ENCODE assay signal across 18 cellular contexts in the genomic region with DNA sequence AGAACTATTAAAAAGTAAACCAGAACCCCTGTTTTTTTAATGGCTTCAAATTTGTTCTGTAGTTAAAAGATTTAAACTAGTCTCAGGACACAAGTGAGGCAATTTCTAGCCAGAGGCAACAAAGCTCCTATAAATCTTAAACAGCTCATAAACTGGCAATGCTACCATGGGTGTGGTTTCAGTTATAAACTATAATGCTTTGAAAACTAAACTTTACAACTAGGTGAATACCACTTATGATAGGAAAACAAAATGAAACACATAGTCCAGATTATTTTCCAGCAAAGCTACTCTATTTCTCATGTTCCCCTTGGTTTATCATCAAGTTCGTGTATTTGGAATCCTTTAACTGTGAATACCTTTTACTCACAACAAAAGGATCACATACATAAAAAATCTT.
A peak's percentile ranks its signal among the peaks of the same experiment; 100 is the strongest.
DNase-seq lines count a peak whose midpoint lies in the region; FAIRE-seq and TF ChIP-seq lines count a peak whose summit lies in the region.
"Had no signal": no experiment of that assay in that cellular context is flagged by ENCODE, and none has a peak within 500 bp of the region (broad histone marks: within the 10 kb centered on the region; RNA-seq: fewer than 3 reads in every experiment).

No MANE protein-coding gene starts in this region.

- H3K36me3 Mint-ChIP-seq in osteocyte (ENCODE audit: unreplicated experiment) = no peaks in the 10 kb centered on the region

- no peaks in the 10 kb centered on the region for H3K9me3 ChIP-seq in mucosa of rectum (ENCODE audit: control insufficient read depth in 2 of 2, low read length in 2 of 2)
- H3K9me3 ChIP-seq: ascending aorta, SJSA1, vagina had no signal

- no peak overlapping the region for H3K27ac Mint-ChIP-seq in osteocyte (ENCODE audit: unreplicated experiment)
- H3K27ac Mint-ChIP-seq: dendritic cell treated with granulocyte-macrophage colony-stimulating factor and Interleukin-4, amounts not matched to agents 40 ng/mL and 50 ng/mL, for 4 days; stimulated activated naive CD8-positive, alpha-beta T cell treated with anti-CD3 and anti-CD28 coated beads, Interleukin-15, amount 100 ng/mL, for 72 hours had no signal

- H3K4me1 ChIP-seq in mucosa of rectum (ENCODE audit: control insufficient read depth in 2 of 2, insufficient read depth in 2 of 2, low read length in 2 of 2) = peaks cover 0 to 19% of the 10 kb centered on the region in 2 donors
- H3K4me1 ChIP-seq: ascending aorta, SJSA1 had no signal

- peak; percentile 65 for DNase-seq in LoVo (ENCODE audit: low spot score)
- peak; percentile 39 for DNase-seq in dedifferentiated amniotic fluid mesenchymal stem cell (ENCODE audit: extremely low spot score)
- no peak for DNase-seq in osteocyte (ENCODE audit: extremely low spot score, unreplicated experiment)
- no peak for DNase-seq in RCC 7860 (ENCODE audit: low spot score)
- DNase-seq in stimulated activated CD4-positive, alpha-beta T cell treated with anti-CD3 and anti-CD28 coated beads, Interleukin-2, amount 100 ng/mL, for 24 hours = no peak
- DNase-seq in GM13976 (ENCODE audit: low spot score) = no peak
- DNase-seq: activated CD4-positive, alpha-beta T cell treated with anti-CD3 and anti-CD28 coated beads for 1 hour; activated gamma-delta T cell; left cardiac atrium; stimulated activated naive CD8-positive, alpha-beta T cell treated with anti-CD3 and anti-CD28 coated beads, Interleukin-15, amount 100 ng/mL, for 72 hours; T-helper 9 cell had no signal

- no peaks in the 10 kb centered on the region for H3K36me3 ChIP-seq in mucosa of rectum (ENCODE audit: control insufficient read depth in 2 of 2, insufficient read depth in 2 of 2, low read length in 2 of 2)
- H3K36me3 ChIP-seq: ascending aorta, SJSA1, vagina had no signal

- in situ Hi-C loops in GM13976 (cut with MboI; ENCODE audit: low sequenced_read_pairs, unreplicated experiment) = no loop called here

- peak overlapping the region in 1 of 2 donors; percentile 54 for H3K9ac ChIP-seq in mucosa of rectum (ENCODE audit: low read depth in 1 of 2, low read length in 2 of 2)

- H3K27me3 ChIP-seq in mucosa of rectum (ENCODE audit: control insufficient read depth in 2 of 2, insufficient read depth in 2 of 2, low read length in 2 of 2) = no peaks in the 10 kb centered on the region
- H3K27me3 ChIP-seq: ascending aorta, SJSA1, vagina had no signal

- peak overlapping the region; percentile 38 to 58 for H3K4me3 ChIP-seq in mucosa of rectum (ENCODE audit: low read length in 2 of 2)
- H3K4me3 ChIP-seq: ascending aorta, SJSA1, vagina had no signal

- FAIRE-seq in RCC 7860 (lab: Jason Lieb, UNC) = no peak
- FAIRE-seq: GM12891 had no signal

- H3K9me3 Mint-ChIP-seq in osteocyte (ENCODE audit: unreplicated experiment) = no peaks in the 10 kb centered on the region
- H3K9me3 Mint-ChIP-seq: dendritic cell treated with granulocyte-macrophage colony-stimulating factor and Interleukin-4, amounts not matched to agents 40 ng/mL and 50 ng/mL, for 4 days; stimulated activated naive CD8-positive, alpha-beta T cell treated with anti-CD3 and anti-CD28 coated beads, Interleukin-15, amount 100 ng/mL, for 72 hours had no signal

- H3K4me1 Mint-ChIP-seq in osteocyte (ENCODE audit: unreplicated experiment) = no peaks in the 10 kb centered on the region
- H3K4me1 Mint-ChIP-seq: stimulated activated naive CD8-positive, alpha-beta T cell treated with anti-CD3 and anti-CD28 coated beads, Interleukin-15, amount 100 ng/mL, for 72 hours had no signal

- H3K4me3 Mint-ChIP-seq in osteocyte (ENCODE audit: unreplicated experiment) = no peak overlapping the region
- H3K4me3 Mint-ChIP-seq: dendritic cell treated with granulocyte-macrophage colony-stimulating factor and Interleukin-4, amounts not matched to agents 40 ng/mL and 50 ng/mL, for 4 days; stimulated activated naive CD8-positive, alpha-beta T cell treated with anti-CD3 and anti-CD28 coated beads, Interleukin-15, amount 100 ng/mL, for 72 hours had no signal

- H3K27ac ChIP-seq in 22Rv1 = peak overlapping the region; percentile 95
- peak overlapping the region; percentile 83 to 89 for H3K27ac ChIP-seq in mucosa of rectum (ENCODE audit: low read depth in 2 of 2, low read length in 2 of 2)
- H3K27ac ChIP-seq: ascending aorta, SJSA1 had no signal

- H3K27me3 Mint-ChIP-seq in osteocyte (ENCODE audit: unreplicated experiment) = peaks cover 2% of the 10 kb centered on the region
- H3K27me3 Mint-ChIP-seq: dendritic cell treated with granulocyte-macrophage colony-stimulating factor and Interleukin-4, amounts not matched to agents 40 ng/mL and 50 ng/mL, for 4 days; stimulated activated naive CD8-positive, alpha-beta T cell treated with anti-CD3 and anti-CD28 coated beads, Interleukin-15, amount 100 ng/mL, for 72 hours had no signal

- TF ChIP-seq CTCF in 22Rv1 (IDR thresholded peaks at IDR 0.05) (no peak), osteocyte (IDR thresholded peaks at IDR 0.05) (no peak), GM13976 (IDR thresholded peaks at IDR 0.05; ENCODE audit: borderline replicate concordance, control extremely low read depth, extremely low read depth, insufficient read depth, missing control alignments) (no peak)

Comparison
In these comparisons a context has a peak if more than half of its experiments do, and no peak if none do; other contexts are left out.
1. DNase-seq: peak in LoVo (single experiment) and dedifferentiated amniotic fluid mesenchymal stem cell (single experiment); none in osteocyte (single experiment), RCC 7860 (single experiment), stimulated activated CD4-positive, alpha-beta T cell treated with anti-CD3 and anti-CD28 coated beads, Interleukin-2, amount 100 ng/mL, for 24 hours (0 of 2) and GM13976 (single experiment).